ENCODE assay signal across 1 cellular context in genomic region chr6:41901882-41902519, GRCh38.
TF ChIP-seq lines count a peak whose summit lies in the region.

No MANE protein-coding gene starts in this region.

TF ChIP-seq in K562, 482 proteins besides CTCF, POLR2A, EP300 and RAD21 (continued from another document):
- TF ChIP-seq RREB1 (CRISPR knock-in tag; IDR thresholded peaks at IDR 0.05), result 0 out of 2 replicates have a peak, but pooled peaks have one; percentile 22
- no peak for TF ChIP-seq XRCC5 (IDR thresholded peaks at IDR 0.05; ENCODE audit: low read depth, low read length)
- no peak for TF ChIP-seq NUFIP1 (IDR thresholded peaks at IDR 0.05; ENCODE audit: partially characterized antibody)
- peak; percentile 71; the same call in 1 of the 2 replicates for TF ChIP-seq ARID2 (IDR thresholded peaks at IDR 0.05)
- TF ChIP-seq CHD7 (IDR thresholded peaks at IDR 0.05; ENCODE audit: low read depth, low read length), result no peak
- TF ChIP-seq ZKSCAN1 (IDR thresholded peaks at IDR 0.05; ENCODE audit: low read depth, low read length), result no peak
- TF ChIP-seq BHLHE40 (IDR thresholded peaks at IDR 0.05; ENCODE audit: low read length), result peak; percentile 23; the same call in 1 of the 2 replicates
- TF ChIP-seq ZNF696 (CRISPR knock-in tag; conservative IDR thresholded peaks at IDR 0.05), result no peak
- peak; percentile 64 for TF ChIP-seq PKNOX1 (IDR thresholded peaks at IDR 0.05)
